Comparison of ENCODE assay signal across 8 cellular contexts in the genomic region with DNA sequence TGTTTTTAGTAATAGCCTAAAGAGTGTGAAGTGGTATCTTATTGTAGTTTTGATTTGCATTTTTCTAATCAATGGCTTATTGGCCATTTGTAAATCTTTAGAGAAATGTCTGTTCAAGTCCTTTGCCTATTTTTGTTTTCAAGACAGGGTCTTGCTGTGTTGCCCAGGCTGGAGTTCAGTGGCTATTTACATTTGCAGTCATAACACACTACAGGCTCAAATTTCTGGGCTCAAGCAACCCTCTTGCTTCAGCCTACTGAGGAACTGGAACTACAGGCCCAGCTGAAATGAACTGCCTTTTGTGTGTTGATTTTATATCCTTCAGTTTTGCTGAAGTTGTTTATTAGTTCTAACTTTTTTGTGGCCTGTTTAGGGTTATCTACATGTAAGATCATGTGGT.
"Had no signal": no experiment of that assay in that cellular context is flagged by ENCODE, and none has a peak within 500 bp of the region (broad histone marks: within the 10 kb centered on the region; RNA-seq: fewer than 3 reads in every experiment).

No MANE protein-coding gene starts in this region.

- FAIRE-seq: G401.6, GM12878, GM12891, GM12892, GM18507, GM19239 had no signal

- ATAC-seq: GM12878 had no signal

- H3K4me3 ChIP-seq: GM12878 had no signal

- DNase-seq: GDM1, GF-D8 had no signal
